Comparison of ENCODE assay signal across 26 cellular contexts in genomic region chr17:12729086-12729485, GRCh38.
DNase-seq lines count a peak whose midpoint lies in the region; ATAC-seq and TF ChIP-seq lines count a peak whose summit lies in the region.
"Had no signal": no experiment of that assay in that cellular context is flagged by ENCODE, and none has a peak within 500 bp of the region (broad histone marks: within the 10 kb centered on the region; RNA-seq: fewer than 3 reads in every experiment).

No MANE protein-coding gene starts in this region.

- H3K4me1 ChIP-seq in left ventricle myocardium inferior (peaks cover 50% of the 10 kb centered on the region), right cardiac atrium (ENCODE audit: control insufficient read depth, insufficient read depth, low read length) (peaks cover 7% of the 10 kb centered on the region)
- H3K4me1 ChIP-seq: BLaER1 treated with 17β-estradiol and CSF1 and Interleukin-3, amounts not matched to agents 10 nM and 100 nM had no signal

- ATAC-seq in left ventricle myocardium superior (no peak), right cardiac atrium (no peak), HG03432 (IDR thresholded peaks at IDR 0.05; ENCODE audit: unreplicated experiment) (no peak), GM19397 (IDR thresholded peaks at IDR 0.05; ENCODE audit: unreplicated experiment) (no peak)

- no peaks in the 10 kb centered on the region for H3K9me3 Mint-ChIP-seq in chondrocyte (ENCODE audit: low read depth)
- H3K9me3 Mint-ChIP-seq: activated B cell treated with CpG ODN at 0.5 μM for 24 hours, endodermal cell had no signal

- no peaks in the 10 kb centered on the region for H3K27me3 ChIP-seq in left ventricle myocardium inferior (ENCODE audit: low read depth)
- no peaks in the 10 kb centered on the region for H3K27me3 ChIP-seq in right cardiac atrium (ENCODE audit: control insufficient read depth, insufficient read depth)
- H3K27me3 ChIP-seq: BLaER1 treated with 17β-estradiol and CSF1 and Interleukin-3, amounts not matched to agents 10 nM and 100 nM; colonic mucosa; esophagus squamous epithelium had no signal

- no peaks in the 10 kb centered on the region for H3K36me3 ChIP-seq in left ventricle myocardium inferior
- H3K36me3 ChIP-seq: BLaER1 treated with 17β-estradiol and CSF1 and Interleukin-3, amounts not matched to agents 10 nM and 100 nM; colonic mucosa; esophagus squamous epithelium had no signal

- intact Hi-C loops in left ventricle myocardium inferior (cut with micrococcal nuclease): no loop called here
- intact Hi-C loops in left ventricle myocardium superior (cut with micrococcal nuclease): no loop called here
- intact Hi-C loops in right cardiac atrium (cut with DNase I): no loop called here

- no peak overlapping the region for H3K4me3 ChIP-seq in left ventricle myocardium inferior
- no peak overlapping the region for H3K4me3 ChIP-seq in right cardiac atrium (ENCODE audit: low read length)
- H3K4me3 ChIP-seq: BLaER1 treated with 17β-estradiol and CSF1 and Interleukin-3, amounts not matched to agents 10 nM and 100 nM; colonic mucosa; esophagus squamous epithelium; smooth muscle cell had no signal

- peaks cover 48% of the 10 kb centered on the region for H3K4me1 Mint-ChIP-seq in chondrocyte (ENCODE audit: low read depth)
- H3K4me1 Mint-ChIP-seq: activated B cell treated with CpG ODN at 0.5 μM for 24 hours had no signal

- H3K27ac ChIP-seq in left ventricle myocardium inferior (replicated peaks): peak overlapping the region; percentile 90
- H3K27ac ChIP-seq in right cardiac atrium (ENCODE audit: low read length): peak overlapping the region; percentile 67
- no peak overlapping the region for H3K27ac ChIP-seq in caudate nucleus (ENCODE audit: low read depth, low read length)
- H3K27ac ChIP-seq: BLaER1 treated with 17β-estradiol and CSF1 and Interleukin-3, amounts not matched to agents 10 nM and 100 nM; colonic mucosa; HL-60 had no signal

- no peak overlapping the region for H3K4me3 Mint-ChIP-seq in chondrocyte (ENCODE audit: unreplicated experiment)
- H3K4me3 Mint-ChIP-seq: activated B cell treated with CpG ODN at 0.5 μM for 24 hours; activated naive CD8-positive, alpha-beta T cell; endodermal cell had no signal

- H3K9me3 ChIP-seq in left ventricle myocardium inferior (replicated peaks): no peaks in the 10 kb centered on the region
- no peaks in the 10 kb centered on the region for H3K9me3 ChIP-seq in right cardiac atrium (ENCODE audit: control insufficient read depth, low read length)
- H3K9me3 ChIP-seq: BLaER1 treated with 17β-estradiol and CSF1 and Interleukin-3, amounts not matched to agents 10 nM and 100 nM; colonic mucosa; esophagus squamous epithelium had no signal

- no peaks in the 10 kb centered on the region for H3K27me3 Mint-ChIP-seq in chondrocyte (ENCODE audit: low read depth)

- H3K27ac Mint-ChIP-seq in chondrocyte (ENCODE audit: unreplicated experiment): peak overlapping the region; percentile 95
- H3K27ac Mint-ChIP-seq: activated B cell treated with CpG ODN at 0.5 μM for 24 hours; activated naive CD8-positive, alpha-beta T cell; activated T-helper 2 cell treated with anti-CD3 and anti-CD28 coated beads, Interferon-gamma antibody, Interleukin-2, Interleukin-4, amounts not matched to agents 10 μg/mL and 5 μg/mL and 100 μg/mL, durations not matched to agents 14 hours and 24 hours and 36 hours; endodermal cell had no signal

- no peak for DNase-seq in left ventricle myocardium inferior
- no peak for DNase-seq in left ventricle myocardium superior
- DNase-seq in chondrocyte (ENCODE audit: low spot score): no peak
- DNase-seq in right cardiac atrium: no peak
- DNase-seq in caudate nucleus (lab: John Stamatoyannopoulos, UW): no peak
- DNase-seq in nucleus accumbens (lab: John Stamatoyannopoulos, UW): no peak
- DNase-seq: activated B cell treated with CpG ODN at 0.5 μM for 24 hours; activated CD4-positive, alpha-beta T cell treated with anti-CD3 and anti-CD28 coated beads, Interleukin-2, amount 50 U/mL, for 4 hours; activated CD8-positive, alpha-beta memory T cell treated with anti-CD3 and anti-CD28 coated beads, Interleukin-2, amount 50 U/mL, for 4 hours; endodermal cell; esophagus squamous epithelium; HCEC 1CT; mesenchymal stem cell; NCI-H1092 treated with DMSO at 0.1 percent for 48 hours; NCI-H2029 treated with DMSO at 0.1 percent for 48 hours; NCI-H345; NCI-H82; stimulated activated CD4-positive, alpha-beta T cell treated with anti-CD3 and anti-CD28 coated beads, Interleukin-2, amount 100 ng/mL, for 24 hours had no signal

- no peak for TF ChIP-seq CTCF in left ventricle myocardium inferior (IDR thresholded peaks at IDR 0.05; ENCODE audit: borderline replicate concordance)
- TF ChIP-seq CTCF in chondrocyte (IDR thresholded peaks at IDR 0.05): no peak

- 69% methylated on average over 5 of the region's 5 CpGs for WGBS in right cardiac atrium

- no peaks in the 10 kb centered on the region for H3K36me3 Mint-ChIP-seq in chondrocyte (ENCODE audit: low read depth)
- H3K36me3 Mint-ChIP-seq: activated naive CD8-positive, alpha-beta T cell had no signal
